32 cellular contexts compared by ENCODE assay signal in the genomic region with DNA sequence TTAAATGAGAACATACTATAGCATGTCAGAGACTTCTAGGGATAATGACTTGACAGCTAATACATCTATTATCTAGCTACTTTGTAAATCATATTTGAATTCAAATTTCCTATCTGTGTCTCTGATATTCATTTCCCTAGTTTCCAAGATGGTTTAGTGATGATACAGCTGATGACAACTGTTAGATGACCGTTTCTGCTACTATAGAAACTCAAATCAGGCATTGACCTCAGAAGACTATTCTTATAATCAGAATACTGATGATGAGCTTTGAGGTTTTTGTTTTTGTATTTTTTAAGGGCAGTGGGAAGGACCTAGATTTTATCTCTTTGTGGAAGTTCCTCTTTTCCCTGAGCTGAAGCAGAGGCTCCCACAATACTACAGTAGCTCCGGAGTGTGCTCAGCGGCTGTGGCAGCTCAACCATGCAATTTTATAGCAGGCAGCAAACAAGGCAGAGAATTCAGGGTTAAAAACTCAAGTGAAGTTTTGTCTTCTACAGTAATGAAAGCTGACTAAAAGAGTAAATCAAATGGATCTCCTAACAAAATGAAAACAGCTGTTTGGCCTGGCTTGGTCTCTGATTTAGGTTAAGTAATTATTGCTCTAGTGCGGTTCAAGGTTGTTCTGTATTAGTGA.
DNase-seq lines count a peak whose midpoint lies in the region; ATAC-seq, FAIRE-seq and TF ChIP-seq lines count a peak whose summit lies in the region.
"Had no signal": no experiment of that assay in that cellular context is flagged by ENCODE, and none has a peak within 500 bp of the region (broad histone marks: within the 10 kb centered on the region; RNA-seq: fewer than 3 reads in every experiment).

No MANE protein-coding gene starts in this region.

- H3K36me3 ChIP-seq in adipocyte (ENCODE audit: control insufficient read depth, insufficient read depth, low read length, severe bottlenecking) (no peaks in the 10 kb centered on the region), mucosa of descending colon (ENCODE audit: low read depth) (no peaks in the 10 kb centered on the region)
- H3K36me3 ChIP-seq: gastroesophageal sphincter, ovary, right lobe of liver had no signal

- no peak for FAIRE-seq in GM19239 (lab: Jason Lieb, UNC)
- FAIRE-seq: islet of Langerhans had no signal

- peaks cover 2% of the 10 kb centered on the region for H3K27me3 Mint-ChIP-seq in nephron progenitor cell (ENCODE audit: low read depth, poor library complexity)
- H3K27me3 Mint-ChIP-seq: activated naive CD8-positive, alpha-beta T cell treated with anti-CD3 and anti-CD28 coated beads, Interleukin-2, amount 50 U/mL, for 24 hours; CD4-positive, CD25-positive, alpha-beta regulatory T cell; IgD-negative memory B cell; naive thymus-derived CD8-positive, alpha-beta T cell; stimulated activated naive B cell treated with anti-CD40 and anti-IgM and Interleukin-4, amounts not matched to agents 10 μg/mL and 1 μg/mL and 100 μg/mL, for 72 hours had no signal

- H3K9me3 Mint-ChIP-seq in nephron progenitor cell = no peaks in the 10 kb centered on the region
- H3K9me3 Mint-ChIP-seq: brain, IgD-negative memory B cell had no signal

- H3K4me1 ChIP-seq in adipocyte (ENCODE audit: control insufficient read depth, insufficient read depth, low read length) = no peaks in the 10 kb centered on the region
- no peaks in the 10 kb centered on the region for H3K4me1 ChIP-seq in mucosa of descending colon (ENCODE audit: low read depth)
- H3K4me1 ChIP-seq: gastroesophageal sphincter, right lobe of liver had no signal

- no peaks in the 10 kb centered on the region for H3K27me3 ChIP-seq in adipocyte (replicated peaks; ENCODE audit: control insufficient read depth, insufficient read depth, low read length)
- H3K27me3 ChIP-seq: gastroesophageal sphincter, ovary, right lobe of liver had no signal

- H3K27ac Mint-ChIP-seq in nephron progenitor cell = peak overlapping the region; percentile 83
- H3K27ac Mint-ChIP-seq: activated naive CD8-positive, alpha-beta T cell treated with anti-CD3 and anti-CD28 coated beads, Interleukin-2, amount 50 U/mL, for 24 hours; brain; CD4-positive, CD25-positive, alpha-beta regulatory T cell; IgD-negative memory B cell; naive thymus-derived CD8-positive, alpha-beta T cell; stimulated activated naive B cell treated with anti-CD40 and anti-IgM and Interleukin-4, amounts not matched to agents 10 μg/mL and 1 μg/mL and 100 μg/mL, for 72 hours had no signal

- no peaks in the 10 kb centered on the region for H3K36me3 Mint-ChIP-seq in nephron progenitor cell (ENCODE audit: low read depth)
- H3K36me3 Mint-ChIP-seq: brain; CD4-positive, CD25-positive, alpha-beta regulatory T cell; IgD-negative memory B cell; naive thymus-derived CD8-positive, alpha-beta T cell; stimulated activated naive B cell treated with anti-CD40 and anti-IgM and Interleukin-4, amounts not matched to agents 10 μg/mL and 1 μg/mL and 100 μg/mL, for 72 hours had no signal

- H3K4me3 ChIP-seq in adipocyte (ENCODE audit: low read length) (no peak overlapping the region), mucosa of descending colon (no peak overlapping the region)
- H3K4me3 ChIP-seq: gastroesophageal sphincter, ovary, right lobe of liver had no signal

- H3K9ac ChIP-seq in adipocyte (ENCODE audit: low read length) = no peak overlapping the region

- H3K9me3 ChIP-seq in adipocyte (ENCODE audit: control insufficient read depth, low read length) (no peaks in the 10 kb centered on the region), mucosa of descending colon (no peaks in the 10 kb centered on the region)
- H3K9me3 ChIP-seq: gastroesophageal sphincter, ovary, right lobe of liver had no signal

- DNase-seq in NCI-H526 treated with DMSO at 0.1 percent for 48 hours (lab: John Stamatoyannopoulos, UW) = peak; percentile 50
- peak; percentile 71 for DNase-seq in adipocyte (ENCODE audit: low read depth)
- no peak for DNase-seq in nephron progenitor cell
- DNase-seq in amygdala (lab: John Stamatoyannopoulos, UW) = no peak
- DNase-seq in GM19239 (ENCODE audit: insufficient read length, low spot score) = no peak
- DNase-seq in mucosa of descending colon = no peak
- no peak for DNase-seq in NCI-H1048 (lab: John Stamatoyannopoulos, UW)
- DNase-seq: activated CD4-positive, alpha-beta T cell treated with anti-CD3 and anti-CD28 coated beads for 4 hours; activated CD8-positive, alpha-beta memory T cell treated with anti-CD3 and anti-CD28 coated beads for 24 hours; activated gamma-delta T cell; activated naive CD8-positive, alpha-beta T cell treated with anti-CD3 and anti-CD28 coated beads, Interleukin-2, amount 50 U/mL, for 24 hours; activated T-cell treated with anti-CD3 and anti-CD28 coated beads, Interleukin-2, amount 50 U/mL, for 1 hour; CD4-positive, CD25-positive, alpha-beta regulatory T cell; effector CD4-positive, alpha-beta T cell; left ventricle myocardium superior; naive thymus-derived CD8-positive, alpha-beta T cell; NCI-H1694 treated with DMSO at 0.1 percent for 48 hours; NCI-H2227 treated with DMSO at 0.1 percent for 48 hours; NCI-H82; ovary; PC-3; right lobe of liver; stimulated activated CD4-positive, alpha-beta T cell treated with anti-CD3 and anti-CD28 coated beads, Interleukin-12 subunit alpha, Interleukin-12 subunit beta, amount 100 ng/mL, for 4 hours; stimulated activated CD4-positive, alpha-beta T cell treated with anti-CD3 and anti-CD28 coated beads, Interleukin-4, amount 100 ng/mL, for 24 hours; stimulated activated naive B cell treated with anti-CD40 and anti-IgM and Interleukin-4, amounts not matched to agents 10 μg/mL and 1 μg/mL and 100 μg/mL, for 72 hours; SW 1271 had no signal

- TF ChIP-seq CTCF in nephron progenitor cell (IDR thresholded peaks at IDR 0.05) (no peak), mucosa of descending colon (IDR thresholded peaks at IDR 0.05) (no peak)

- H3K4me1 Mint-ChIP-seq in nephron progenitor cell = peaks cover 55% of the 10 kb centered on the region
- H3K4me1 Mint-ChIP-seq: activated naive CD8-positive, alpha-beta T cell treated with anti-CD3 and anti-CD28 coated beads, Interleukin-2, amount 50 U/mL, for 24 hours; CD4-positive, CD25-positive, alpha-beta regulatory T cell; IgD-negative memory B cell; naive thymus-derived CD8-positive, alpha-beta T cell; stimulated activated naive B cell treated with anti-CD40 and anti-IgM and Interleukin-4, amounts not matched to agents 10 μg/mL and 1 μg/mL and 100 μg/mL, for 72 hours had no signal

- intact Hi-C loops in mucosa of descending colon (cut with DNase I, micrococcal nuclease) = no loop called here

- ATAC-seq in GM18868 (IDR thresholded peaks at IDR 0.05; ENCODE audit: unreplicated experiment) (peak; percentile 50), mucosa of descending colon (no peak)
- ATAC-seq: activated naive CD8-positive, alpha-beta T cell treated with anti-CD3 and anti-CD28 coated beads, Interleukin-2, amount 50 U/mL, for 24 hours; gastroesophageal sphincter; left ventricle myocardium superior; naive thymus-derived CD8-positive, alpha-beta T cell; PC-3; right lobe of liver; Right ventricle myocardium inferior; stimulated activated naive B cell treated with anti-CD40 and anti-IgM and Interleukin-4, amounts not matched to agents 10 μg/mL and 1 μg/mL and 100 μg/mL, for 72 hours had no signal

- H3K4me3 Mint-ChIP-seq in nephron progenitor cell = no peak overlapping the region
- H3K4me3 Mint-ChIP-seq: activated naive CD8-positive, alpha-beta T cell treated with anti-CD3 and anti-CD28 coated beads, Interleukin-2, amount 50 U/mL, for 24 hours; brain; CD4-positive, CD25-positive, alpha-beta regulatory T cell; IgD-negative memory B cell; naive thymus-derived CD8-positive, alpha-beta T cell; stimulated activated naive B cell treated with anti-CD40 and anti-IgM and Interleukin-4, amounts not matched to agents 10 μg/mL and 1 μg/mL and 100 μg/mL, for 72 hours had no signal

Comparison
In these comparisons a context has a peak if more than half of its experiments do, and no peak if none do; other contexts are left out.
1. DNase-seq: peak in NCI-H526 treated with DMSO at 0.1 percent for 48 hours (single experiment) and adipocyte (single experiment); none in nephron progenitor cell (single experiment), amygdala (0 of 56), GM19239 (single experiment), mucosa of descending colon (0 of 3) and NCI-H1048 (single experiment).